9 cellular contexts compared by ENCODE assay signal in the genomic region with DNA sequence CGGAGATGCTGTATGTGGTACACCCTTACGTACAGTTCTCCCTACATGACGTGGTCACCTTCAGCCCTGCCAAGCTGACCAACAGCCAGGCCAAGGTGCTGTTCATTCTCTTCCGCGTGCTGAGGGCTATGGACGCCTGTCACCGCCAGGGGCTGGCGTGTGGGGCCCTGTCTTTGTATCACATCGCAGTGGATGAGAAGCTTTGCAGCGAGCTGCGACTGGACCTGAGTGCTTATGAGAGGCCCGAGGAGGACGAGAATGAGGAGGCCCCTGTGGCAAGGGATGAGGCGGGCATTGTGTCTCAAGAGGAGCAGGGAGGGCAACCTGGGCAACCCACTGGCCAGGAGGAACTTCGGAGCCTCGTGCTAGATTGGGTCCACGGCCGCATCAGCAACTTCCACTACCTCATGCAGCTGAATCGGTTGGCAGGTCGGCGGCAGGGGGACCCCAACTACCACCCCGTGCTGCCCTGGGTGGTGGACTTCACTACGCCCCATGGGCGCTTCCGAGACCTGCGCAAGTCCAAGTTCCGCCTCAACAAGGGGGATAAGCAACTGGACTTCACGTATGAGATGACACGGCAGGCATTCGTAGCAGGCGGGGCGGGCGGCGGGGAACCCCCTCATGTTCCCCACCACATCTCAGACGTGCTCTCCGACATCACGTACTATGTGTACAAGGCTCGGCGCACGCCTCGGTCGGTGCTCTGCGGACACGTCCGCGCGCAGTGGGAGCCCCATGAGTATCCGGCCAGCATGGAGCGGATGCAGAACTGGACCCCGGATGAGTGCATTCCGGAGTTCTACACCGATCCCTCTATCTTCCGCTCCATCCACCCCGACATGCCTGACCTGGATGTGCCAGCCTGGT. TPM values are rescaled to one million over a fixed set of nuclear protein-coding genes. Genes with fewer than 3 reads are reported as not detected.
DNase-seq lines count a peak whose midpoint lies in the region; ATAC-seq, FAIRE-seq and TF ChIP-seq lines count a peak whose summit lies in the region.
"Had no signal": no experiment of that assay in that cellular context is flagged by ENCODE, and none has a peak within 500 bp of the region (broad histone marks: within the 10 kb centered on the region; RNA-seq: fewer than 3 reads in every experiment).

No MANE protein-coding gene starts in this region.

- peaks cover 40 to 98% (median 86%) of the 10 kb centered on the region in 6 donors for H3K4me1 ChIP-seq in spleen

- no peak for TF ChIP-seq POLR2A in spleen (IDR thresholded peaks at IDR 0.05)

- TF ChIP-seq CTCF in activated CD8-positive, alpha-beta T cell treated with anti-CD3 and anti-CD28 coated beads for 36 hours (IDR thresholded peaks at IDR 0.05) = no peak
- no peak for TF ChIP-seq CTCF in spleen (IDR thresholded peaks at IDR 0.05 in 8 of 11, conservative IDR thresholded peaks at IDR 0.05 in 3 of 11)

- H3K27ac Mint-ChIP-seq in T-helper 1 cell treated with Interleukin-12 subunit alpha and Interleukin-12 subunit beta and Interleukin-4 antibody, amounts not matched to agents 30 μg/mL and 1 μg/mL, for 36 hours = peak overlapping the region; percentile 52
- H3K27ac Mint-ChIP-seq in activated CD8-positive, alpha-beta T cell treated with anti-CD3 and anti-CD28 coated beads for 36 hours = peak overlapping the region; percentile 34
- H3K27ac Mint-ChIP-seq in immature natural killer cell = peak overlapping the region in 4 of 6 donors; percentile 49 to 91 (median 65)

- peaks cover 15% of the 10 kb centered on the region for H3K36me3 Mint-ChIP-seq in T-helper 1 cell treated with Interleukin-12 subunit alpha and Interleukin-12 subunit beta and Interleukin-4 antibody, amounts not matched to agents 30 μg/mL and 1 μg/mL, for 36 hours (ENCODE audit: low read depth)
- H3K36me3 Mint-ChIP-seq in activated CD8-positive, alpha-beta T cell treated with anti-CD3 and anti-CD28 coated beads for 36 hours (ENCODE audit: low read depth) = peaks cover 6% of the 10 kb centered on the region
- H3K36me3 Mint-ChIP-seq in immature natural killer cell = peaks cover 4 to 10% (median 7%) of the 10 kb centered on the region in 3 donors

- peaks cover 0 to 54% (median 37%) of the 10 kb centered on the region in 6 donors for H3K36me3 ChIP-seq in spleen

- no peaks in the 10 kb centered on the region for H3K27me3 Mint-ChIP-seq in T-helper 1 cell treated with Interleukin-12 subunit alpha and Interleukin-12 subunit beta and Interleukin-4 antibody, amounts not matched to agents 30 μg/mL and 1 μg/mL, for 36 hours (ENCODE audit: low read depth)
- no peaks in the 10 kb centered on the region for H3K27me3 Mint-ChIP-seq in activated CD8-positive, alpha-beta T cell treated with anti-CD3 and anti-CD28 coated beads for 36 hours
- peaks cover 7 to 20% (median 10%) of the 10 kb centered on the region in 3 donors for H3K27me3 Mint-ChIP-seq in immature natural killer cell (ENCODE audit: low read depth in 3 of 3)

- intact Hi-C loops in activated CD8-positive, alpha-beta T cell treated with anti-CD3 and anti-CD28 coated beads for 36 hours (cut with micrococcal nuclease) = loop anchor here (10.0 kb wide), 1 partner anchor 49 kb away; no protein-coding TSS in a partner anchor
- intact Hi-C loops in spleen (cut with DNase I; ENCODE audit: low total_unique reads) = no loop called here

- POLR2A ChIA-PET in activated CD8-positive, alpha-beta T cell treated with anti-CD3 and anti-CD28 coated beads for 36 hours (lab: Charles Lee) = interaction anchor here (1.0 kb wide), 2 partner anchors 77 to 120 kb away, joined by 3 to 4 read pairs; a partner anchor contains a TSS

- CTCF ChIA-PET in activated CD8-positive, alpha-beta T cell treated with anti-CD3 and anti-CD28 coated beads for 36 hours (lab: Charles Lee) = interaction anchor here (0.9 kb wide), 1 partner anchor 72 kb away, joined by 3 read pairs; no protein-coding TSS in a partner anchor

- FAIRE-seq in frontal cortex (lab: Jason Lieb, UNC) = no peak

- 91 to 95% (median 94%) methylated on average over 43 to 54 of the region's 54 CpGs for WGBS in spleen, 5 donors

- no peak for DNase-seq in T-helper 1 cell
- no peak for DNase-seq in activated CD8-positive, alpha-beta T cell treated with anti-CD3 and anti-CD28 coated beads for 36 hours
- no peak for DNase-seq in immature natural killer cell
- DNase-seq in spleen = peak; percentile 77
- no peak for DNase-seq in frontal cortex (ENCODE audit: low spot score in 2 of 2)
- DNase-seq in NCI-H1092 treated with DMSO at 0.1 percent for 48 hours (lab: John Stamatoyannopoulos, UW) = no peak
- DNase-seq: 8988T had no signal

- peak overlapping the region in 6 of 8 donors; percentile 84 to 96 (median 91) for H3K27ac ChIP-seq in spleen

- no peaks in the 10 kb centered on the region for H3K9me3 Mint-ChIP-seq in T-helper 1 cell treated with Interleukin-12 subunit alpha and Interleukin-12 subunit beta and Interleukin-4 antibody, amounts not matched to agents 30 μg/mL and 1 μg/mL, for 36 hours
- H3K9me3 Mint-ChIP-seq in activated CD8-positive, alpha-beta T cell treated with anti-CD3 and anti-CD28 coated beads for 36 hours = no peaks in the 10 kb centered on the region
- H3K9me3 Mint-ChIP-seq in immature natural killer cell = no peaks in the 10 kb centered on the region

- H3K4me3 Mint-ChIP-seq in T-helper 1 cell treated with Interleukin-12 subunit alpha and Interleukin-12 subunit beta and Interleukin-4 antibody, amounts not matched to agents 30 μg/mL and 1 μg/mL, for 36 hours = peak overlapping the region; percentile 75
- H3K4me3 Mint-ChIP-seq in activated CD8-positive, alpha-beta T cell treated with anti-CD3 and anti-CD28 coated beads for 36 hours = peak overlapping the region; percentile 72
- peak overlapping the region; percentile 67 to 83 (median 78) for H3K4me3 Mint-ChIP-seq in immature natural killer cell

- ATAC-seq in activated CD8-positive, alpha-beta T cell treated with anti-CD3 and anti-CD28 coated beads for 36 hours = no peak
- no peak for ATAC-seq in HG03196 (IDR thresholded peaks at IDR 0.05; ENCODE audit: unreplicated experiment)

- peak overlapping the region; percentile 69 to 99 (median 91) for H3K4me3 ChIP-seq in spleen

- no peaks in the 10 kb centered on the region for H3K9me3 ChIP-seq in spleen

- peaks cover 26% of the 10 kb centered on the region for H3K4me1 Mint-ChIP-seq in T-helper 1 cell treated with Interleukin-12 subunit alpha and Interleukin-12 subunit beta and Interleukin-4 antibody, amounts not matched to agents 30 μg/mL and 1 μg/mL, for 36 hours (ENCODE audit: low read depth)
- H3K4me1 Mint-ChIP-seq in activated CD8-positive, alpha-beta T cell treated with anti-CD3 and anti-CD28 coated beads for 36 hours (ENCODE audit: low read depth) = peaks cover 34% of the 10 kb centered on the region
- H3K4me1 Mint-ChIP-seq in immature natural killer cell = peaks cover 41 to 46% of the 10 kb centered on the region in 2 donors

- H3K27me3 ChIP-seq in spleen (replicated peaks in 1 of 7) = no peaks in the 10 kb centered on the region

RNA-seq across cellular contexts. Expression of a gene that starts 1.4 kb away (rescaled TPM):
- 1 to 10 TPM; 7.0 to 8.0 TPM for total RNA-seq in activated CD8-positive, alpha-beta T cell treated with anti-CD3 and anti-CD28 coated beads for 36 hours
- polyA plus RNA-seq in immature natural killer cell = 10 to 100 TPM in 1 of 3 donors, 1 to 10 TPM in 2; 5.8 to 27.2 (median 6.4) TPM
- total RNA-seq in spleen = 10 to 100 TPM; 38.2 to 74.7 (median 54.7) TPM
- 10 to 100 TPM; 16.2 to 41.3 (median 29.3) TPM for polyA plus RNA-seq in spleen
- 10.2 TPM for total RNA-seq in frontal cortex

RNA-seq across cellular contexts. Expression of a gene that starts 15.7 kb away (rescaled TPM):
- total RNA-seq in activated CD8-positive, alpha-beta T cell treated with anti-CD3 and anti-CD28 coated beads for 36 hours = under 1 TPM; 0.07 to 0.09 TPM
- under 1 TPM in 1 of 3 donors, not detected in 2; 0.04 TPM for polyA plus RNA-seq in immature natural killer cell
- total RNA-seq in spleen = 1 to 10 TPM; 1.7 to 5.4 (median 3.1) TPM
- polyA plus RNA-seq in spleen = under 1 TPM; 0.26 to 0.67 (median 0.28) TPM
- total RNA-seq in frontal cortex = 0.41 TPM

RNA-seq across cellular contexts. Expression of a gene that starts 16.8 kb away (rescaled TPM):
- under 1 TPM; 0.11 to 0.18 TPM for total RNA-seq in activated CD8-positive, alpha-beta T cell treated with anti-CD3 and anti-CD28 coated beads for 36 hours
- polyA plus RNA-seq in immature natural killer cell (under 1 TPM in 1 of 3 donors, not detected in 2; 0.76 TPM), spleen (1 to 10 TPM; 3.5 to 7.0 (median 4.9) TPM)
- total RNA-seq in spleen (1 to 10 TPM; 1.6 to 7.9 (median 5.0) TPM), frontal cortex (not detected)

RNA-seq across cellular contexts. Expression of a gene that starts 36.0 kb away (rescaled TPM):
- 1 to 10 TPM; 6.8 to 6.9 TPM for total RNA-seq in activated CD8-positive, alpha-beta T cell treated with anti-CD3 and anti-CD28 coated beads for 36 hours
- polyA plus RNA-seq in immature natural killer cell (1 to 10 TPM; 2.1 to 9.6 (median 3.3) TPM), spleen (100 to 1,000 TPM in 1 of 3 donors, 10 to 100 TPM in 2; 53.5 to 132 (median 99.5) TPM)
- total RNA-seq in spleen (100 to 1,000 TPM in 5 of 7 donors, 10 to 100 TPM in 2; 79.8 to 361 (median 192) TPM), frontal cortex (9.0 TPM)

RNA-seq across cellular contexts. Expression of a gene that starts 41.2 kb away (rescaled TPM):
- total RNA-seq in activated CD8-positive, alpha-beta T cell treated with anti-CD3 and anti-CD28 coated beads for 36 hours = 100 to 1,000 TPM; 370 to 428 TPM
- polyA plus RNA-seq in immature natural killer cell (100 to 1,000 TPM in 1 of 3 donors, 10 to 100 TPM in 2; 57.0 to 198 (median 84.1) TPM), spleen (10 to 100 TPM; 67.2 to 91.8 (median 74.8) TPM)
- total RNA-seq in spleen (100 to 1,000 TPM; 210 to 320 (median 268) TPM), frontal cortex (75.0 TPM)
